37 cellular contexts compared by ENCODE assay signal in genomic region chrX:150761819-150762216, GRCh38.
"Had no signal": no experiment of that assay in that cellular context is flagged by ENCODE, and none has a peak within 500 bp of the region (broad histone marks: within the 10 kb centered on the region; RNA-seq: fewer than 3 reads in every experiment).

No MANE protein-coding gene starts in this region.

- H3K4me3 ChIP-seq: adrenal gland, ascending aorta, body of pancreas, breast epithelium, cardiac muscle cell had no signal

- H3K27me3 Mint-ChIP-seq: activated naive CD4-positive, alpha-beta T cell treated with anti-CD3 and anti-CD28 coated beads, Interleukin-2, amount 10 ng/mL, durations not matched to agents 7 days and 5 days; activated naive CD4-positive, alpha-beta T cell treated with anti-CD3 and anti-CD28 coated beads, Interleukin-2, amount 50 U/mL, for 24 hours; activated naive CD8-positive, alpha-beta T cell; activated naive CD8-positive, alpha-beta T cell treated with anti-CD3 and anti-CD28 coated beads for 36 hours; activated naive CD8-positive, alpha-beta T cell treated with anti-CD3 and anti-CD28 coated beads, Interleukin-2, amount 10 ng/mL, durations not matched to agents 7 days and 5 days; activated naive CD8-positive, alpha-beta T cell treated with anti-CD3 and anti-CD28 coated beads, Interleukin-2, amount 50 U/mL, for 24 hours; activated T-cell treated with anti-CD3 and anti-CD28 coated beads, Interleukin-2, amount 50 U/mL, for 24 hours; activated T-helper 17 cell treated with anti-CD3 and anti-CD28 coated beads, Interleukin-2, amount 50 U/mL, for 72 hours; central memory CD8-positive, alpha-beta T cell had no signal

- H3K36me3 Mint-ChIP-seq: activated naive CD8-positive, alpha-beta T cell had no signal

- H3K4me3 Mint-ChIP-seq: activated naive CD4-positive, alpha-beta T cell treated with anti-CD3 and anti-CD28 coated beads for 36 hours; activated naive CD4-positive, alpha-beta T cell treated with anti-CD3 and anti-CD28 coated beads, Interleukin-2, amount 10 ng/mL, durations not matched to agents 7 days and 5 days; activated naive CD4-positive, alpha-beta T cell treated with anti-CD3 and anti-CD28 coated beads, Interleukin-2, amount 50 U/mL, for 24 hours; activated naive CD8-positive, alpha-beta T cell; activated naive CD8-positive, alpha-beta T cell treated with anti-CD3 and anti-CD28 coated beads for 36 hours; activated naive CD8-positive, alpha-beta T cell treated with anti-CD3 and anti-CD28 coated beads, Interleukin-2, amount 10 ng/mL, durations not matched to agents 7 days and 5 days; activated naive CD8-positive, alpha-beta T cell treated with anti-CD3 and anti-CD28 coated beads, Interleukin-2, amount 50 U/mL, for 24 hours; activated T-cell treated with anti-CD3 and anti-CD28 coated beads, Interleukin-2, amount 50 U/mL, for 24 hours; activated T-cell treated with anti-CD3 and anti-CD28 coated beads, Interleukin-2, amount 50 U/mL, for 4 hours; activated T-helper 1 cell treated with anti-CD3 and anti-CD28 coated beads, Interleukin-12 subunit alpha, Interleukin-12 subunit beta, Interleukin-2, Interleukin-4 antibody, amounts not matched to agents 30 ng/mL and 10 ng/mL and 1 ng/mL, durations not matched to agents 14 hours and 24 hours and 36 hours; activated T-helper 17 cell treated with anti-CD3 and anti-CD28 coated beads, Interleukin-2, amount 50 U/mL, for 72 hours; brain; central memory CD8-positive, alpha-beta T cell had no signal

- H3K27ac Mint-ChIP-seq: activated naive CD4-positive, alpha-beta T cell treated with anti-CD3 and anti-CD28 coated beads for 36 hours; activated naive CD4-positive, alpha-beta T cell treated with anti-CD3 and anti-CD28 coated beads, Interleukin-2, amount 10 ng/mL, durations not matched to agents 7 days and 5 days; activated naive CD4-positive, alpha-beta T cell treated with anti-CD3 and anti-CD28 coated beads, Interleukin-2, amount 50 U/mL, for 72 hours; activated naive CD8-positive, alpha-beta T cell; activated naive CD8-positive, alpha-beta T cell treated with anti-CD3 and anti-CD28 coated beads, Interleukin-2, amount 10 ng/mL, durations not matched to agents 7 days and 5 days; activated naive CD8-positive, alpha-beta T cell treated with anti-CD3 and anti-CD28 coated beads, Interleukin-2, amount 50 U/mL, for 24 hours; activated T-helper 1 cell treated with anti-CD3 and anti-CD28 coated beads, Interleukin-12 subunit alpha, Interleukin-12 subunit beta, Interleukin-2, Interleukin-4 antibody, amounts not matched to agents 30 ng/mL and 10 ng/mL and 1 ng/mL, durations not matched to agents 14 hours and 24 hours and 36 hours; activated T-helper 17 cell treated with anti-CD3 and anti-CD28 coated beads, Interleukin-2, amount 50 U/mL, for 72 hours; activated T-helper 2 cell treated with anti-CD3 and anti-CD28 coated beads, Interferon-gamma antibody, Interleukin-2, Interleukin-4, amounts not matched to agents 10 μg/mL and 5 μg/mL and 100 μg/mL, durations not matched to agents 14 hours and 24 hours and 36 hours had no signal

- H3K27ac ChIP-seq: adrenal gland, ascending aorta, body of pancreas, brain microvascular endothelial cell, cardiac muscle cell had no signal

- ATAC-seq: activated naive CD4-positive, alpha-beta T cell treated with anti-CD3 and anti-CD28 coated beads, Interleukin-2, amount 50 U/mL, for 72 hours; activated naive CD8-positive, alpha-beta T cell treated with anti-CD3 and anti-CD28 coated beads, Interleukin-2, amount 50 U/mL, for 24 hours; activated T-cell treated with anti-CD3 and anti-CD28 coated beads, Interleukin-2, amount 50 U/mL, for 4 hours; activated T-helper 17 cell treated with anti-CD3 and anti-CD28 coated beads, Interleukin-2, amount 50 U/mL, for 72 hours; body of pancreas had no signal

- H3K27me3 ChIP-seq: adrenal gland, ascending aorta, body of pancreas, brain microvascular endothelial cell, cardiac muscle cell had no signal

- H3K9me3 Mint-ChIP-seq: activated naive CD4-positive, alpha-beta T cell treated with anti-CD3 and anti-CD28 coated beads for 36 hours; activated naive CD4-positive, alpha-beta T cell treated with anti-CD3 and anti-CD28 coated beads, Interleukin-2, amount 10 ng/mL, durations not matched to agents 7 days and 5 days; activated naive CD4-positive, alpha-beta T cell treated with anti-CD3 and anti-CD28 coated beads, Interleukin-2, amount 50 U/mL, for 24 hours; activated naive CD4-positive, alpha-beta T cell treated with anti-CD3 and anti-CD28 coated beads, Interleukin-2, amount 50 U/mL, for 72 hours; activated naive CD8-positive, alpha-beta T cell treated with anti-CD3 and anti-CD28 coated beads for 36 hours; activated naive CD8-positive, alpha-beta T cell treated with anti-CD3 and anti-CD28 coated beads, Interleukin-2, amount 10 ng/mL, durations not matched to agents 7 days and 5 days; activated naive CD8-positive, alpha-beta T cell treated with anti-CD3 and anti-CD28 coated beads, Interleukin-2, amount 50 U/mL, for 24 hours; activated T-cell treated with anti-CD3 and anti-CD28 coated beads, Interleukin-2, amount 50 U/mL, for 24 hours; activated T-cell treated with anti-CD3 and anti-CD28 coated beads, Interleukin-2, amount 50 U/mL, for 4 hours; activated T-helper 1 cell treated with anti-CD3 and anti-CD28 coated beads, Interleukin-12 subunit alpha, Interleukin-12 subunit beta, Interleukin-2, Interleukin-4 antibody, amounts not matched to agents 30 ng/mL and 10 ng/mL and 1 ng/mL, durations not matched to agents 14 hours and 24 hours and 36 hours; activated T-helper 17 cell treated with anti-CD3 and anti-CD28 coated beads, Interleukin-2, amount 50 U/mL, for 72 hours; activated T-helper 2 cell treated with anti-CD3 and anti-CD28 coated beads, Interferon-gamma antibody, Interleukin-2, Interleukin-4, amounts not matched to agents 10 μg/mL and 5 μg/mL and 100 μg/mL, durations not matched to agents 14 hours and 24 hours and 36 hours; central memory CD8-positive, alpha-beta T cell had no signal

- H3K36me3 ChIP-seq: adrenal gland, ascending aorta, brain microvascular endothelial cell, breast epithelium, cardiac muscle cell had no signal

- H3K9me3 ChIP-seq: adrenal gland, ascending aorta, body of pancreas, breast epithelium had no signal

- H3K4me1 ChIP-seq: adrenal gland, ascending aorta, body of pancreas, breast epithelium had no signal

- DNase-seq: activated effector memory CD4-positive, alpha-beta T cell treated with anti-CD3 and anti-CD28 coated beads, Interleukin-2, amount 50 U/mL, for 16 hours; activated effector memory CD4-positive, alpha-beta T cell treated with Interleukin-2 at 50 U/mL for 16 hours; activated gamma-delta T cell; activated gamma-delta T cell treated with Interleukin-2 at 50 U/mL for 16 hours; activated naive CD4-positive, alpha-beta T cell; activated naive CD4-positive, alpha-beta T cell treated with anti-CD3 and anti-CD28 coated beads for 36 hours; activated naive CD4-positive, alpha-beta T cell treated with anti-CD3 and anti-CD28 coated beads, Interleukin-2, amount 10 ng/mL, durations not matched to agents 7 days and 5 days; activated naive CD4-positive, alpha-beta T cell treated with anti-CD3 and anti-CD28 coated beads, Interleukin-2, amount 50 U/mL, for 16 hours; activated naive CD4-positive, alpha-beta T cell treated with Interleukin-2 at 50 U/mL for 16 hours; activated naive CD8-positive, alpha-beta T cell treated with anti-CD3 and anti-CD28 coated beads for 36 hours; activated naive CD8-positive, alpha-beta T cell treated with anti-CD3 and anti-CD28 coated beads, Interleukin-2, amount 10 ng/mL, durations not matched to agents 7 days and 5 days; activated naive CD8-positive, alpha-beta T cell treated with anti-CD3 and anti-CD28 coated beads, Interleukin-2, amount 50 U/mL, for 24 hours; activated T-cell treated with anti-CD3 and anti-CD28 coated beads for 4 hours; activated T-cell treated with anti-CD3 and anti-CD28 coated beads, Interleukin-2, amount 50 U/mL, for 1 hour; activated T-cell treated with anti-CD3 and anti-CD28 coated beads, Interleukin-2, amount 50 U/mL, for 24 hours; activated T-cell treated with anti-CD3 and anti-CD28 coated beads, Interleukin-2, amount 50 U/mL, for 4 hours; activated T-cell treated with anti-CD3 and anti-CD28 coated beads, Interleukin-2, amount 50 U/mL, for 48 hours; adrenal gland; amniotic stem cell; amygdala; aorta; body of pancreas; brain microvascular endothelial cell; caudate nucleus; central memory CD4-positive, alpha-beta T cell; cerebellar nuclear complex had no signal

- H3K4me1 Mint-ChIP-seq: activated naive CD4-positive, alpha-beta T cell treated with anti-CD3 and anti-CD28 coated beads, Interleukin-2, amount 10 ng/mL, durations not matched to agents 7 days and 5 days; activated naive CD4-positive, alpha-beta T cell treated with anti-CD3 and anti-CD28 coated beads, Interleukin-2, amount 50 U/mL, for 24 hours; activated naive CD8-positive, alpha-beta T cell treated with anti-CD3 and anti-CD28 coated beads for 36 hours; activated naive CD8-positive, alpha-beta T cell treated with anti-CD3 and anti-CD28 coated beads, Interleukin-2, amount 10 ng/mL, durations not matched to agents 7 days and 5 days; activated naive CD8-positive, alpha-beta T cell treated with anti-CD3 and anti-CD28 coated beads, Interleukin-2, amount 50 U/mL, for 24 hours; activated T-helper 17 cell treated with anti-CD3 and anti-CD28 coated beads, Interleukin-2, amount 50 U/mL, for 72 hours had no signal
